9 cellular contexts compared by ENCODE assay signal in genomic region chr14:31934767-31935266, GRCh38.
DNase-seq lines count a peak whose midpoint lies in the region; ATAC-seq and TF ChIP-seq lines count a peak whose summit lies in the region.
"Had no signal": no experiment of that assay in that cellular context is flagged by ENCODE, and none has a peak within 500 bp of the region (broad histone marks: within the 10 kb centered on the region; RNA-seq: fewer than 3 reads in every experiment).

No MANE protein-coding gene starts in this region.

- H3K4me3 ChIP-seq in GM06990 (replicated peaks; ENCODE audit: low read depth, low read length) (no peak overlapping the region), iPS-20b (ENCODE audit: low read length) (peak overlapping the region; percentile 50; the same call in 1 of the 2 replicates)
- H3K4me3 ChIP-seq: SJSA1 had no signal

- H3K27me3 ChIP-seq in GM06990 (replicated peaks; ENCODE audit: control insufficient read depth, insufficient read depth, low read length) (no peaks in the 10 kb centered on the region), iPS-20b (ENCODE audit: insufficient read depth, low read length) (peaks cover 6% of the 10 kb centered on the region; the same call in 1 of the 2 replicates)
- H3K27me3 ChIP-seq: SJSA1 had no signal

- DNase-seq in GM06990 (ENCODE audit: extremely low read depth, insufficient read length) (no peak), NCI-H2029 treated with DMSO at 0.1 percent for 48 hours (lab: John Stamatoyannopoulos, UW) (peak; percentile 89), amniotic epithelial cell (ENCODE audit: low read depth) (peak; percentile 85)
- DNase-seq in activated CD4-positive, alpha-beta T cell treated with anti-CD3 and anti-CD28 coated beads, Interleukin-2, amount 50 U/mL, for 48 hours = no peak

- no peak for ATAC-seq in GM18519 (IDR thresholded peaks at IDR 0.05; ENCODE audit: low FRiP score, unreplicated experiment)
- no peak for ATAC-seq in GM21723 (IDR thresholded peaks at IDR 0.05; ENCODE audit: unreplicated experiment)
- no peak for ATAC-seq in HG03520 (IDR thresholded peaks at IDR 0.05; ENCODE audit: unreplicated experiment)

- H3K36me3 ChIP-seq in GM06990 (ENCODE audit: control insufficient read depth, insufficient read depth, low read length) = no peaks in the 10 kb centered on the region
- H3K36me3 ChIP-seq in iPS-20b (ENCODE audit: insufficient read depth, low read depth, low read length) = no peaks in the 10 kb centered on the region
- H3K36me3 ChIP-seq: SJSA1 had no signal

- peaks cover 26% of the 10 kb centered on the region for H3K4me1 ChIP-seq in iPS-20b (ENCODE audit: insufficient read depth, low read length)

- H3K27ac ChIP-seq in iPS-20b (ENCODE audit: low read length) = no peak overlapping the region
- H3K27ac ChIP-seq: SJSA1 had no signal

- no peak overlapping the region for H3K9ac ChIP-seq in iPS-20b (ENCODE audit: low read depth, low read length)

- no peaks in the 10 kb centered on the region for H3K9me3 ChIP-seq in iPS-20b (ENCODE audit: insufficient read depth, low read depth, low read length)
- H3K9me3 ChIP-seq: SJSA1 had no signal

- TF ChIP-seq CTCF in GM06990 (IDR thresholded peaks at IDR 0.05; ENCODE audit: insufficient read depth, low read length, poor library complexity, severe bottlenecking) = peak; percentile 14

Comparison
In these comparisons a context has a peak if more than half of its experiments do, and no peak if none do; other contexts are left out.
1. DNase-seq: peak in NCI-H2029 treated with DMSO at 0.1 percent for 48 hours (single experiment) and amniotic epithelial cell (single experiment); none in GM06990 (single experiment) and activated CD4-positive, alpha-beta T cell treated with anti-CD3 and anti-CD28 coated beads, Interleukin-2, amount 50 U/mL, for 48 hours (0 of 2).